In the genomic region with DNA sequence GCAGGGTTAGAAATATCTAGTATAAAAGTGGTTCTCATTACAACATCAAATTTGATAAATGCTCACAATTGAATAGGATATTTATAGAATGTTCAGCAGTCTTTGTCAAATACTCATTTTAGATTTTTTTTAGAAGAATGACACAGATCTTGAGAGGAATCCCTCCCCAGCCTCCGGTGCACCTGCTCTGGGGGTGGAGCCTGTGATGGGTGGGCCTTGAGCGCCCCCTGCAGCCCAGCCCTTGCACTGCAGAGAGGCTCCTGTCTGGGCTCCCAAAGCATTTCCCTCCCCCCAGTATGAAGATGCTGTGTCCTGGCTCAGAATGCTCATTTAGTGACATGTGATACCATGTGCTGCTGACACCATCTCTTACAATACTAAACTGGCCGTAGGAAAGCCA, we compare ENCODE assay signal across 10 cellular contexts.
DNase-seq lines count a peak whose midpoint lies in the region; ATAC-seq and TF ChIP-seq lines count a peak whose summit lies in the region.
"Had no signal": no experiment of that assay in that cellular context is flagged by ENCODE, and none has a peak within 500 bp of the region (broad histone marks: within the 10 kb centered on the region; RNA-seq: fewer than 3 reads in every experiment).

No MANE protein-coding gene starts in this region.

- H3K4me3 Mint-ChIP-seq in activated CD4-positive, alpha-beta T cell treated with anti-CD3 and anti-CD28 coated beads, Interleukin-2, amount 10 ng/mL, durations not matched to agents 24 days and 14 days = no peak overlapping the region
- no peak overlapping the region for H3K4me3 Mint-ChIP-seq in stimulated activated effector memory CD8-positive, alpha-beta T cell treated with anti-CD3 and anti-CD28 coated beads, Interleukin-12 subunit alpha, Interleukin-12 subunit beta, amount 100 ng/mL, for 72 hours
- H3K4me3 Mint-ChIP-seq: activated naive CD8-positive, alpha-beta T cell had no signal

- DNase-seq in HT-29 (ENCODE audit: low spot score) = peak; percentile 2
- peak; percentile 87 for DNase-seq in activated CD4-positive, alpha-beta T cell treated with anti-CD3 and anti-CD28 coated beads, Interleukin-2, amount 10 ng/mL, durations not matched to agents 24 days and 14 days
- peak; percentile 42 for DNase-seq in effector CD8-positive, alpha-beta T cell (lab: John Stamatoyannopoulos, UW)
- DNase-seq in stimulated activated effector memory CD8-positive, alpha-beta T cell treated with anti-CD3 and anti-CD28 coated beads, Interleukin-12 subunit alpha, Interleukin-12 subunit beta, amount 100 ng/mL, for 72 hours (ENCODE audit: low spot score in 2 of 2) = peak; percentile 48 to 68
- DNase-seq in left lung = no peak
- DNase-seq in NCI-H1930 (lab: John Stamatoyannopoulos, UW) = no peak
- no peak for DNase-seq in hippocampal formation (lab: John Stamatoyannopoulos, UW)
- DNase-seq: NCI-H2107 had no signal

- no peaks in the 10 kb centered on the region for H3K36me3 Mint-ChIP-seq in activated CD4-positive, alpha-beta T cell treated with anti-CD3 and anti-CD28 coated beads, Interleukin-2, amount 10 ng/mL, durations not matched to agents 24 days and 14 days (ENCODE audit: low read depth)
- no peaks in the 10 kb centered on the region for H3K36me3 Mint-ChIP-seq in stimulated activated effector memory CD8-positive, alpha-beta T cell treated with anti-CD3 and anti-CD28 coated beads, Interleukin-12 subunit alpha, Interleukin-12 subunit beta, amount 100 ng/mL, for 72 hours

- H3K9me3 Mint-ChIP-seq in activated CD4-positive, alpha-beta T cell treated with anti-CD3 and anti-CD28 coated beads, Interleukin-2, amount 10 ng/mL, durations not matched to agents 24 days and 14 days = no peaks in the 10 kb centered on the region
- H3K9me3 Mint-ChIP-seq in stimulated activated effector memory CD8-positive, alpha-beta T cell treated with anti-CD3 and anti-CD28 coated beads, Interleukin-12 subunit alpha, Interleukin-12 subunit beta, amount 100 ng/mL, for 72 hours = no peaks in the 10 kb centered on the region

- TF ChIP-seq CTCF in left lung (IDR thresholded peaks at IDR 0.05) = no peak

- no peak overlapping the region for H3K27ac ChIP-seq in left lung

- no peaks in the 10 kb centered on the region for H3K4me1 Mint-ChIP-seq in activated CD4-positive, alpha-beta T cell treated with anti-CD3 and anti-CD28 coated beads, Interleukin-2, amount 10 ng/mL, durations not matched to agents 24 days and 14 days
- no peaks in the 10 kb centered on the region for H3K4me1 Mint-ChIP-seq in stimulated activated effector memory CD8-positive, alpha-beta T cell treated with anti-CD3 and anti-CD28 coated beads, Interleukin-12 subunit alpha, Interleukin-12 subunit beta, amount 100 ng/mL, for 72 hours

- no peaks in the 10 kb centered on the region for H3K36me3 ChIP-seq in left lung

- intact Hi-C loops in activated CD4-positive, alpha-beta T cell treated with anti-CD3 and anti-CD28 coated beads, Interleukin-2, amount 10 ng/mL, durations not matched to agents 24 days and 14 days (cut with micrococcal nuclease) = no loop called here
- intact Hi-C loops in left lung (cut with DNase I) = no loop called here

- H3K9me3 ChIP-seq in left lung = no peaks in the 10 kb centered on the region

- ATAC-seq in stimulated activated effector memory CD8-positive, alpha-beta T cell treated with anti-CD3 and anti-CD28 coated beads, Interleukin-12 subunit alpha, Interleukin-12 subunit beta, amount 100 ng/mL, for 72 hours = no peak
- ATAC-seq in HG03108 (IDR thresholded peaks at IDR 0.05; ENCODE audit: unreplicated experiment) = no peak
- no peak for ATAC-seq in left lung

- H3K4me1 ChIP-seq in left lung = no peaks in the 10 kb centered on the region

- no peak overlapping the region for H3K27ac Mint-ChIP-seq in activated CD4-positive, alpha-beta T cell treated with anti-CD3 and anti-CD28 coated beads, Interleukin-2, amount 10 ng/mL, durations not matched to agents 24 days and 14 days
- H3K27ac Mint-ChIP-seq in stimulated activated effector memory CD8-positive, alpha-beta T cell treated with anti-CD3 and anti-CD28 coated beads, Interleukin-12 subunit alpha, Interleukin-12 subunit beta, amount 100 ng/mL, for 72 hours = no peak overlapping the region
- H3K27ac Mint-ChIP-seq: activated naive CD8-positive, alpha-beta T cell had no signal

- H3K27me3 Mint-ChIP-seq in activated CD4-positive, alpha-beta T cell treated with anti-CD3 and anti-CD28 coated beads, Interleukin-2, amount 10 ng/mL, durations not matched to agents 24 days and 14 days = peaks cover 17% of the 10 kb centered on the region

- H3K27me3 ChIP-seq in left lung = peaks cover 0 to 15% of the 10 kb centered on the region in 2 donors

- H3K4me3 ChIP-seq in left lung = no peak overlapping the region

Comparison
In these comparisons a context has a peak if more than half of its experiments do, and no peak if none do; other contexts are left out.
1. DNase-seq: peak in HT-29 (single experiment), activated CD4-positive, alpha-beta T cell treated with anti-CD3 and anti-CD28 coated beads, Interleukin-2, amount 10 ng/mL, durations not matched to agents 24 days and 14 days (single experiment), effector CD8-positive, alpha-beta T cell (single experiment) and stimulated activated effector memory CD8-positive, alpha-beta T cell treated with anti-CD3 and anti-CD28 coated beads, Interleukin-12 subunit alpha, Interleukin-12 subunit beta, amount 100 ng/mL, for 72 hours (2 of 2); none in left lung (0 of 2), NCI-H1930 (0 of 2) and hippocampal formation (0 of 2).